Comparison of ENCODE assay signal across 8 cellular contexts in genomic region chr5:73280821-73281746, GRCh38.
DNase-seq lines count a peak whose midpoint lies in the region; ATAC-seq, FAIRE-seq and TF ChIP-seq lines count a peak whose summit lies in the region.

No MANE protein-coding gene starts in this region.

- H2BK120ac ChIP-seq in H1 (replicated peaks; ENCODE audit: low read depth, low read length), result no peak overlapping the region

- FAIRE-seq in H1 (lab: Jason Lieb, UNC), result no peak

- H2AK5ac ChIP-seq in H1 (ENCODE audit: low read depth, low read length), result no peak overlapping the region

- H4K5ac ChIP-seq in H1 (ENCODE audit: insufficient read length, low read depth, low read length), result no peak overlapping the region

- H4K91ac ChIP-seq in H1 (replicated peaks; ENCODE audit: insufficient read length, low read length), result no peak overlapping the region

- peaks cover 27% of the 10 kb centered on the region for H3K4me1 ChIP-seq in HEK293 (ENCODE audit: control insufficient read depth, insufficient read depth, low read length)
- peaks cover 9 to 15% (median 13%) of the 10 kb centered on the region in 4 experiments for H3K4me1 ChIP-seq in H1 (replicated peaks in 1 of 4; ENCODE audit: control insufficient read depth in 3 of 4, insufficient read depth in 4 of 4, low read length in 3 of 4)
- peaks cover 5% of the 10 kb centered on the region for H3K4me1 ChIP-seq in smooth muscle cell (ENCODE audit: low read depth)

- TF ChIP-seq RAD21 in H1 (IDR thresholded peaks at IDR 0.05 in 1 of 2, conservative IDR thresholded peaks at IDR 0.05 in 1 of 2; ENCODE audit: low read depth in 2 of 2, low read length in 2 of 2), result no peak

- no peaks in the 10 kb centered on the region; a peak in 2 of 7 replicates for H3K27me3 ChIP-seq in H1 (replicated peaks in 1 of 4; ENCODE audit: control insufficient read depth in 3 of 4, extremely low read depth in 1 of 4, insufficient read depth in 3 of 4, low read length in 3 of 4)
- no peaks in the 10 kb centered on the region for H3K27me3 ChIP-seq in smooth muscle cell (ENCODE audit: low read depth)
- peaks cover 15% of the 10 kb centered on the region for H3K27me3 ChIP-seq in CD4-positive, alpha-beta T cell (ENCODE audit: control insufficient read depth, insufficient read depth, low read length)

- no peaks in the 10 kb centered on the region for H3K36me3 Mint-ChIP-seq in CD4-positive, alpha-beta T cell (ENCODE audit: low read depth)

- peak overlapping the region; percentile 26; the same call in 1 of the 2 replicates for H2BK20ac ChIP-seq in H1 (ENCODE audit: low read length)

- peaks cover 75% of the 10 kb centered on the region for H3K27me3 Mint-ChIP-seq in CD4-positive, alpha-beta T cell

- TF ChIP-seq CTCF in HEK293 (tag by site-specific recombination; IDR thresholded peaks at IDR 0.05) (no peak), H1 (IDR thresholded peaks at IDR 0.05; ENCODE audit: control extremely low read depth in 1 of 3, insufficient read depth in 1 of 3, low read depth in 1 of 3, low read length in 3 of 3) (no peak), smooth muscle cell (IDR thresholded peaks at IDR 0.05; ENCODE audit: borderline replicate concordance, insufficient read depth, poor library complexity, severe bottlenecking) (no peak)
- no peak for TF ChIP-seq CTCF in CD4-positive, alpha-beta T cell (IDR thresholded peaks at IDR 0.05)

- H3K4me3 ChIP-seq in HEK293 (ENCODE audit: low read depth, low read length) (peak overlapping the region; percentile 16), H1 (ENCODE audit: extremely low read depth in 1 of 4, insufficient read depth in 2 of 4, low read depth in 3 of 4, low read length in 4 of 4) (no peak overlapping the region), skin epidermis (no peak overlapping the region), smooth muscle cell (no peak overlapping the region)

- H3K56ac ChIP-seq in H1 (replicated peaks; ENCODE audit: insufficient read length, low read depth, low read length), result no peak overlapping the region

- H4K20me1 ChIP-seq in H1 (replicated peaks in 1 of 2; ENCODE audit: control insufficient read depth in 1 of 2, insufficient read depth in 2 of 2, low read length in 2 of 2) (no peaks in the 10 kb centered on the region), smooth muscle cell (ENCODE audit: low read depth) (no peaks in the 10 kb centered on the region)

- CTCF ChIA-PET in HEK293 (lab: Yijun Ruan, JAX) (interaction anchor here (0.6 kb wide), 2 partner anchors 12 to 173 kb away, joined by 3 read pairs; no protein-coding TSS in a partner anchor), H1 (lab: Charles Lee; ENCODE audit: partially characterized antibody) (interaction anchor here (0.7 to 2.1 kb wide), 5 partner anchors 16 to 65 kb away, joined by 3 to 5 read pairs (median 3); no protein-coding TSS in a partner anchor)
- CTCF ChIA-PET in CD4-positive, alpha-beta T cell (lab: Charles Lee), result no interaction called here

- H3K14ac ChIP-seq in H1 (ENCODE audit: insufficient read length), result no peak overlapping the region

- no peaks in the 10 kb centered on the region for H3K79me2 ChIP-seq in H1 (ENCODE audit: control insufficient read depth in 1 of 2, insufficient read depth in 2 of 2, low read length in 2 of 2)
- H3K79me2 ChIP-seq in smooth muscle cell (ENCODE audit: low read depth), result no peaks in the 10 kb centered on the region

- no peak overlapping the region for H3K4me3 Mint-ChIP-seq in CD4-positive, alpha-beta T cell

- no peak overlapping the region for H4K8ac ChIP-seq in H1 (ENCODE audit: extremely low read depth, insufficient read depth, low read length)

- no peaks in the 10 kb centered on the region for H3K4me1 Mint-ChIP-seq in CD4-positive, alpha-beta T cell (ENCODE audit: low read depth)

- POLR2A ChIA-PET in HEK293 (lab: Yijun Ruan, JAX), result interaction anchor here (1.2 kb wide), 1 partner anchor 168 kb away, joined by 4 read pairs; the partner anchor contains the start of gene FOXD1
- POLR2A ChIA-PET in H1 (lab: Charles Lee; ENCODE audit: partially characterized antibody), result no interaction called here
- POLR2A ChIA-PET in CD4-positive, alpha-beta T cell (lab: Charles Lee), result no interaction called here

- intact Hi-C loops in CD4-positive, alpha-beta T cell (cut with DNase I, micrococcal nuclease), result no loop called here

- H3K27ac Mint-ChIP-seq in CD4-positive, alpha-beta T cell, result no peak overlapping the region

- H3F3A ChIP-seq in smooth muscle cell (ENCODE audit: low read depth), result no peaks in the 10 kb centered on the region

- no peaks in the 10 kb centered on the region for H3K79me1 ChIP-seq in H1 (ENCODE audit: low read depth, low read length)

- H3K9ac ChIP-seq in H1 (replicated peaks in 1 of 4; ENCODE audit: extremely low read depth in 1 of 4, low read depth in 3 of 4, low read length in 3 of 4) (no peak overlapping the region), smooth muscle cell (ENCODE audit: low read depth) (no peak overlapping the region)

- no peak overlapping the region for H2BK15ac ChIP-seq in H1 (ENCODE audit: low read length)

- H3K9me3 ChIP-seq in HEK293 (ENCODE audit: control insufficient read depth, insufficient read depth, low read depth, low read length) (no peaks in the 10 kb centered on the region), H1 (ENCODE audit: insufficient read depth in 2 of 2, low read depth in 1 of 2, low read length in 1 of 2) (no peaks in the 10 kb centered on the region), smooth muscle cell (replicated peaks; ENCODE audit: low read depth) (no peaks in the 10 kb centered on the region)
- H3K9me3 ChIP-seq in CD4-positive, alpha-beta T cell (ENCODE audit: control insufficient read depth, low read length), result no peaks in the 10 kb centered on the region

- no peaks in the 10 kb centered on the region for H3K36me3 ChIP-seq in HEK293 (ENCODE audit: control insufficient read depth in 2 of 2, insufficient read depth in 1 of 2, low read length in 2 of 2)
- no peaks in the 10 kb centered on the region for H3K36me3 ChIP-seq in H1 (ENCODE audit: control insufficient read depth in 2 of 4, insufficient read depth in 4 of 4, low read length in 3 of 4)
- no peaks in the 10 kb centered on the region for H3K36me3 ChIP-seq in smooth muscle cell (ENCODE audit: low read depth)

- DNase-seq in NCI-H460 (ENCODE audit: extremely low read depth, low read depth) (peak; percentile 16), H1 (ENCODE audit: low read depth in 1 of 2, low spot score in 2 of 2) (no peak), smooth muscle cell (lab: John Stamatoyannopoulos, UW; ENCODE audit: unreplicated experiment) (no peak), putamen (ENCODE audit: low spot score) (no peak)
- DNase-seq in CD4-positive, alpha-beta T cell, result no peak

- WGBS in H1 (ENCODE audit: extremely low coverage in 1 of 2, insufficient coverage in 1 of 2, insufficient read length in 1 of 2, insufficient replicate concordance in 2 of 2, low coverage in 1 of 2, low lambda C conversion rate in 2 of 2, missing lambda C conversion rate in 1 of 2), 2 experiments, result 77% methylated on average over 20 of the region's 20 CpGs; no CpG with 5 or more reads in 1 of the 2 experiments
- 74% methylated on average over 20 of the region's 20 CpGs for WGBS in smooth muscle cell (ENCODE audit: low lambda C conversion rate)

- no peak overlapping the region for H3K18ac ChIP-seq in H1 (ENCODE audit: extremely low read depth, low read length)

- TF ChIP-seq POLR2A in H1 (IDR thresholded peaks at IDR 0.05; ENCODE audit: control extremely low read depth in 1 of 2, low read depth in 2 of 2, low read length in 2 of 2), result no peak

- no peak for ATAC-seq in HG03442 (IDR thresholded peaks at IDR 0.05; ENCODE audit: unreplicated experiment)
- no peak for ATAC-seq in CD4-positive, alpha-beta T cell (ENCODE audit: poor library complexity)

- H3K27ac ChIP-seq in HEK293 (ENCODE audit: extremely low read depth, low read depth, low read length) (peak overlapping the region; percentile 72), H1 (ENCODE audit: low read depth, low read length) (no peak overlapping the region), skin epidermis (peak overlapping the region in 12 of 21 experiments; percentile 14 to 61 (median 38)), smooth muscle cell (ENCODE audit: low read depth) (no peak overlapping the region)
- no peak overlapping the region for H3K27ac ChIP-seq in CD4-positive, alpha-beta T cell (ENCODE audit: low read depth, low read length)

- H3K4me2 ChIP-seq in H1 (ENCODE audit: insufficient read depth in 1 of 2, low read depth in 2 of 2, low read length in 2 of 2) (no peak overlapping the region; a peak in 2 of 4 replicates), smooth muscle cell (no peak overlapping the region)

- no peaks in the 10 kb centered on the region for H3K23me2 ChIP-seq in H1 (ENCODE audit: low read depth, low read length)

- no peak overlapping the region for H2BK12ac ChIP-seq in H1 (ENCODE audit: low read depth, low read length)

- no peak overlapping the region for H3K4ac ChIP-seq in H1 (replicated peaks; ENCODE audit: insufficient read length, low read depth, low read length)

- no peaks in the 10 kb centered on the region for H3K9me3 Mint-ChIP-seq in CD4-positive, alpha-beta T cell

- no peak for TF ChIP-seq EP300 in H1 (IDR thresholded peaks at IDR 0.05; ENCODE audit: borderline replicate concordance in 1 of 2, low read depth in 2 of 2, low read length in 2 of 2)

- no peak overlapping the region for H3K23ac ChIP-seq in H1 (ENCODE audit: insufficient read length)

- H2AFZ ChIP-seq in H1 (ENCODE audit: low read length) (no peak overlapping the region), smooth muscle cell (ENCODE audit: low read depth) (no peak overlapping the region)

- no peak overlapping the region for H2BK5ac ChIP-seq in H1 (ENCODE audit: low read depth, low read length)

TF ChIP-seq in HEK293, 187 proteins besides CTCF, POLR2A, EP300 and RAD21 (continues in another document):
- no peak for TF ChIP-seq ZNF558 (tag by site-specific recombination; IDR thresholded peaks at IDR 0.05)

TF ChIP-seq in H1, 55 proteins besides CTCF, POLR2A, EP300 and RAD21:
- TF ChIP-seq TEAD4 (IDR thresholded peaks at IDR 0.05; ENCODE audit: low read depth, low read length) (0 out of 2 replicates have a peak, but pooled peaks have one; percentile 33), SIN3A (conservative IDR thresholded peaks at IDR 0.05 in 1 of 2, IDR thresholded peaks at IDR 0.05 in 1 of 2; ENCODE audit: low read depth in 1 of 2, low read length in 2 of 2) (no peak)

Comparison
In these comparisons a context has a peak if more than half of its experiments do, and no peak if none do; other contexts are left out.
1. H3K27ac ChIP-seq: peak in HEK293 (single experiment) and skin epidermis (12 of 21); none in H1 (single experiment), smooth muscle cell (single experiment) and CD4-positive, alpha-beta T cell (single experiment).
2. Of the 6 proteins assayed by ChIP-seq in both HEK293 and H1: peak only in HEK293: BCL11A; only in H1: none; in both: none; in neither: 5.